In the genomic region with DNA sequence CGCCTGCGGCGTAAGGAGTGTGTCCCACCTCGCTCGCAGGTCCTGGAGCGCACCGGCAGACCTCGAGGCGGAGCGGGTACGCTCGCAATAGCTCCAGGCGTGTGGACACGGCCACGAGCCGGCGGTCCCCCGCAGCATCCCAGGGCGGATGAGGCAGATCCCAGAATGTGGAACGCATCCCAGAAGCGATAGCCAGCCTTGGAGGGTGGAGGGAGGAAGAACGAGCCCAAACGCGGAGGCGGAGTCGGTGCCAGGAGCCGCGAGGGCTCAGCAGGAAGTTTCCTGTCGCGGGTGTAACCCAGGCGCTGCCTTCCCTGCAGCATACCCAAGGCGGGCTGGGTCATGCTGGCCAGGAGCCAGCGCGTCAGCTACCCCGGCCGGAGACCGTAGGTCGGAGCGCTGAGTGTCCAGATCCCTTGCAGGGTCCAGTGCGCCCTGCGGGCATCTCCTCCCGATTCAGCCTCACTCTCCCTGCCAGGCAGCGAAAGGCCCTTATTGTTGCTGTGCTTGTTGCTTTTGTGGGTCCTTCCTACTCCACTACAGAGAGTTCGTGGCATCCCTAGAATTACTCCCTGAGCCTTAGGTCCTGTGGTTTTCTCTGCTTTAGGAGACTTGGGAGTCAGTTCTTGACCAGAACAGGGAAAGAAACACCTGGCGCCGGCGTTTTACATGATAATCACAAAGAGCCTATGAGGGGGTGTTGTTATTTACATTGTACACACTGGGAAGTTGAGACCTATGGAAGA, we compare ENCODE assay signal across 8 cellular contexts. TPM values are rescaled to one million over a fixed set of nuclear protein-coding genes. Genes with fewer than 3 reads are reported as not detected.
DNase-seq lines count a peak whose midpoint lies in the region; ATAC-seq and TF ChIP-seq lines count a peak whose summit lies in the region.

No MANE protein-coding gene starts in this region.

- ATAC-seq in GM18858 (IDR thresholded peaks at IDR 0.05; ENCODE audit: unreplicated experiment) (no peak), GM19395 (IDR thresholded peaks at IDR 0.05; ENCODE audit: unreplicated experiment) (no peak), HG03095 (IDR thresholded peaks at IDR 0.05; ENCODE audit: unreplicated experiment) (no peak)

- TF ChIP-seq CTCF in adrenal gland (IDR thresholded peaks at IDR 0.05), result no peak
- no peak for TF ChIP-seq CTCF in right atrium auricular region (IDR thresholded peaks at IDR 0.05)

- intact Hi-C loops in adrenal gland (cut with DNase I), result no loop called here

- WGBS in adrenal gland, 4 donors, result 11 to 61% (median 17%) methylated on average over 8 to 47 of the region's 47 CpGs

- H3K4me3 ChIP-seq in adrenal gland, result peak overlapping the region in 1 of 4 donors; percentile 35
- H3K4me3 ChIP-seq in right atrium auricular region, result peak overlapping the region; percentile 3 to 36

- H3K27ac ChIP-seq in adrenal gland (no peak overlapping the region), right atrium auricular region (no peak overlapping the region)

- H3K9me3 ChIP-seq in adrenal gland (replicated peaks in 1 of 3) (no peaks in the 10 kb centered on the region), right atrium auricular region (no peaks in the 10 kb centered on the region)

- peak; percentile 72 for DNase-seq in COR-L47 (lab: John Stamatoyannopoulos, UW)
- peak; percentile 53 for DNase-seq in NCI-H774 (lab: John Stamatoyannopoulos, UW)
- peak in 6 of 7 donors; percentile 18 to 62 (median 34) for DNase-seq in adrenal gland
- DNase-seq in right atrium auricular region (ENCODE audit: low spot score), result no peak
- DNase-seq in retina, result peak; percentile 84

- H3K27me3 ChIP-seq in adrenal gland, result peaks cover 11% of the 10 kb centered on the region
- no peaks in the 10 kb centered on the region for H3K27me3 ChIP-seq in right atrium auricular region

- H3K4me1 ChIP-seq in adrenal gland (replicated peaks in 1 of 2) (peaks cover 0 to 6% of the 10 kb centered on the region in 2 donors), right atrium auricular region (peaks cover 0 to 7% of the 10 kb centered on the region in 2 donors)

- TF ChIP-seq POLR2A in adrenal gland (IDR thresholded peaks at IDR 0.05), result no peak

- no peaks in the 10 kb centered on the region for H3K36me3 ChIP-seq in adrenal gland (replicated peaks in 1 of 2)
- H3K36me3 ChIP-seq in right atrium auricular region, result peaks cover 89% of the 10 kb centered on the region

RNA-seq across cellular contexts. Expression of gene STYXL2, which starts 27.7 kb away (rescaled TPM):
- total RNA-seq in adrenal gland (1 to 10 TPM in 2 of 8 donors, under 1 TPM in 6; 0.12 to 1.3 (median 0.81) TPM), right atrium auricular region (100 to 1,000 TPM in 1 of 2 donors, 10 to 100 TPM in 1; 60.2 to 148 TPM)
- under 1 TPM in 2 of 3 donors, not detected in 1; 0.08 to 0.20 TPM for polyA plus RNA-seq in adrenal gland

RNA-seq across cellular contexts. Expression of gene GPA33, which starts 31.4 kb away (rescaled TPM):
- total RNA-seq in adrenal gland (under 1 TPM in 4 of 8 donors, not detected in 4; 0.12 to 0.79 (median 0.31) TPM), right atrium auricular region (1 to 10 TPM in 1 of 2 donors, not detected in 1; 1.5 TPM)
- under 1 TPM in 2 of 3 donors, not detected in 1; 0.03 to 0.16 TPM for polyA plus RNA-seq in adrenal gland

Comparison
In these comparisons a context has a peak if more than half of its experiments do, and no peak if none do; other contexts are left out.
1. RNA of gene STYXL2, which starts 27.7 kb away (total RNA-seq): 60.2 to 148 TPM in right atrium auricular region; 0.12 to 1.3 TPM in adrenal gland; every median in the first group is over 10 times any median in the second.